Comparison of ENCODE assay signal across 9 cellular contexts in genomic region chr1:164560504-164560903, GRCh38. TPM values are rescaled to one million over a fixed set of nuclear protein-coding genes. Genes with fewer than 3 reads are reported as not detected.
DNase-seq lines count a peak whose midpoint lies in the region; ATAC-seq and TF ChIP-seq lines count a peak whose summit lies in the region.
"Had no signal": no experiment of that assay in that cellular context is flagged by ENCODE, and none has a peak within 500 bp of the region (broad histone marks: within the 10 kb centered on the region; RNA-seq: fewer than 3 reads in every experiment).

No MANE protein-coding gene starts in this region.

- H3K4me3 ChIP-seq in CD8-positive, alpha-beta T cell (ENCODE audit: low read depth, low read length): no peak overlapping the region
- peak overlapping the region; percentile 74 for H3K4me3 ChIP-seq in fibroblast of villous mesenchyme (ENCODE audit: low read depth, low read length)
- H3K4me3 ChIP-seq in parathyroid adenoma (ENCODE audit: low read depth, low read length): peak overlapping the region; percentile 65

- H3K9ac ChIP-seq in parathyroid adenoma: no peak overlapping the region

- peaks cover 4% of the 10 kb centered on the region for H3K9me3 Mint-ChIP-seq in CD8-positive, alpha-beta T cell

- H3K9me3 ChIP-seq in CD8-positive, alpha-beta T cell (ENCODE audit: low read length): no peaks in the 10 kb centered on the region
- H3K9me3 ChIP-seq in T-helper 17 cell (ENCODE audit: control insufficient read depth, low read length, poor library complexity, severe bottlenecking) (no peaks in the 10 kb centered on the region), parathyroid adenoma (ENCODE audit: control insufficient read depth, low read length) (no peaks in the 10 kb centered on the region)

- H3K79me2 ChIP-seq in parathyroid adenoma: peaks cover 4% of the 10 kb centered on the region

- POLR2A ChIA-PET in CD8-positive, alpha-beta T cell (lab: Charles Lee): no interaction called here

- no peaks in the 10 kb centered on the region for H3K27me3 ChIP-seq in CD8-positive, alpha-beta T cell (ENCODE audit: insufficient read depth, low read length)
- H3K27me3 ChIP-seq in parathyroid adenoma (ENCODE audit: control insufficient read depth, insufficient read depth, low read length): no peaks in the 10 kb centered on the region

- no peak for DNase-seq in CD8-positive, alpha-beta T cell
- DNase-seq in T-helper 17 cell (no peak), fibroblast of villous mesenchyme (ENCODE audit: low read depth) (peak; percentile 14), NCI-H2029 (lab: John Stamatoyannopoulos, UW) (no peak), NCI-H1694 (lab: John Stamatoyannopoulos, UW) (no peak)
- DNase-seq in activated T-cell treated with anti-CD3 and anti-CD28 coated beads, Interleukin-2, amount 50 U/mL, for 1 hour: no peak
- DNase-seq: activated CD4-positive, alpha-beta T cell treated with anti-CD3 and anti-CD28 coated beads, Interleukin-2, amount 50 U/mL, for 1 hour had no signal

- H3K36me3 ChIP-seq in CD8-positive, alpha-beta T cell (ENCODE audit: insufficient read depth, low read length): no peaks in the 10 kb centered on the region
- H3K36me3 ChIP-seq in parathyroid adenoma (ENCODE audit: control insufficient read depth, insufficient read depth, low read length): no peaks in the 10 kb centered on the region

- ATAC-seq in CD8-positive, alpha-beta T cell: no peak
- ATAC-seq in T-helper 17 cell (no peak), GM18498 (IDR thresholded peaks at IDR 0.05; ENCODE audit: unreplicated experiment) (no peak)

- H2AFZ ChIP-seq in parathyroid adenoma: peak overlapping the region; percentile 45

- CTCF ChIA-PET in CD8-positive, alpha-beta T cell (lab: Charles Lee): no interaction called here

- H3K27ac ChIP-seq in CD8-positive, alpha-beta T cell (ENCODE audit: low read depth, low read length): no peak overlapping the region
- H3K27ac ChIP-seq in parathyroid adenoma: peak overlapping the region; percentile 82

- intact Hi-C loops in CD8-positive, alpha-beta T cell (cut with DNase I, micrococcal nuclease): no loop called here

- H3K27ac Mint-ChIP-seq in CD8-positive, alpha-beta T cell: no peak overlapping the region
- no peak overlapping the region for H3K27ac Mint-ChIP-seq in T-helper 17 cell

- peaks cover 23% of the 10 kb centered on the region for H3K4me1 Mint-ChIP-seq in CD8-positive, alpha-beta T cell (ENCODE audit: low read depth)
- H3K4me1 Mint-ChIP-seq in T-helper 17 cell: peaks cover 3% of the 10 kb centered on the region

- H3K4me3 Mint-ChIP-seq in CD8-positive, alpha-beta T cell: peak overlapping the region; percentile 53
- H3K4me3 Mint-ChIP-seq in T-helper 17 cell: peak overlapping the region; percentile 63

- peaks cover 10% of the 10 kb centered on the region for H3K4me1 ChIP-seq in CD8-positive, alpha-beta T cell (ENCODE audit: insufficient read depth, low read length)
- H3K4me1 ChIP-seq in parathyroid adenoma: peaks cover 5% of the 10 kb centered on the region

- H3K27me3 Mint-ChIP-seq in CD8-positive, alpha-beta T cell (ENCODE audit: low read depth): peaks cover 30% of the 10 kb centered on the region
- peaks cover 15% of the 10 kb centered on the region for H3K27me3 Mint-ChIP-seq in T-helper 17 cell

- TF ChIP-seq CTCF in CD8-positive, alpha-beta T cell (IDR thresholded peaks at IDR 0.05): no peak
- TF ChIP-seq CTCF in fibroblast of villous mesenchyme (IDR thresholded peaks at IDR 0.05; ENCODE audit: insufficient read depth, low read depth, low read length) (no peak), parathyroid adenoma (IDR thresholded peaks at IDR 0.05) (no peak)

- peak overlapping the region; percentile 82 for H3K4me2 ChIP-seq in parathyroid adenoma (ENCODE audit: low read length)

- H3K36me3 Mint-ChIP-seq in CD8-positive, alpha-beta T cell: no peaks in the 10 kb centered on the region
- H3K36me3 Mint-ChIP-seq in T-helper 17 cell (ENCODE audit: low read depth): no peaks in the 10 kb centered on the region

RNA-seq across cellular contexts. Expression of gene PBX1, which starts 1.5 kb away (rescaled TPM):
- under 1 TPM; 0.25 to 0.30 TPM for total RNA-seq in CD8-positive, alpha-beta T cell
- 10 to 100 TPM in 1 of 2 donors, under 1 TPM in 1; 0.80 to 16.6 TPM for total RNA-seq in T-helper 17 cell
- total RNA-seq in fibroblast of villous mesenchyme: 62.8 and 67.4 TPM in 2 replicates
